8 cellular contexts compared by ENCODE assay signal in the genomic region with DNA sequence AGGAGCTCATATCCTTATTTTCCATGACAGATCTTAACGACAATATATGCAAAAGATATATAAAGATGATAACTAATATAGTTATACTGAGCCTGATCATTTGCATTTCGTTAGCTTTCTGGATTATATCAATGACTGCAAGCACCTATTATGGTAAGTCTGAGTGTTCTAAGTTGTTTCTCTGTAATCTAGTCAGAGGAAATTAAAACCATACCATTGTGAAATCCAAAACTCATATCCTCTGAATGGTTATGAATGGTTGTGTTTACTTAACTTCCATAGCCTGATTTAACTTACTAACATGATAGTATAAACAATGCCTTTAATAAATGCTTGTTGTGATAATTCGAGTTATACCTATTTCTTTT. TPM values are rescaled to one million over a fixed set of nuclear protein-coding genes. Genes with fewer than 3 reads are reported as not detected.
DNase-seq lines count a peak whose midpoint lies in the region; ATAC-seq and TF ChIP-seq lines count a peak whose summit lies in the region.

No MANE protein-coding gene starts in this region.

- DNase-seq in activated CD4-positive, alpha-beta T cell treated with anti-CD3 and anti-CD28 coated beads, Interleukin-2, amount 10 ng/mL, durations not matched to agents 7 days and 5 days = no peak
- no peak for DNase-seq in activated CD4-positive, alpha-beta T cell treated with anti-CD3 and anti-CD28 coated beads for 48 hours
- no peak for DNase-seq in iPS DF 6.9 (ENCODE audit: low read depth, low spot score)
- no peak for DNase-seq in NCI-H226

- peaks cover 39% of the 10 kb centered on the region for H3K4me1 Mint-ChIP-seq in activated CD4-positive, alpha-beta T cell treated with anti-CD3 and anti-CD28 coated beads, Interleukin-2, amount 10 ng/mL, durations not matched to agents 7 days and 5 days

- peak overlapping the region; percentile 75 for H3K4me3 ChIP-seq in WI38 (ENCODE audit: low read depth, low read length)
- peak overlapping the region; percentile 47; the same call in 1 of the 2 replicates for H3K4me3 ChIP-seq in iPS DF 6.9 (ENCODE audit: low read length)
- peak overlapping the region; percentile 83 to 88 for H3K4me3 ChIP-seq in stomach smooth muscle (ENCODE audit: low read length in 2 of 2)

- H3K4me3 Mint-ChIP-seq in activated CD4-positive, alpha-beta T cell treated with anti-CD3 and anti-CD28 coated beads, Interleukin-2, amount 10 ng/mL, durations not matched to agents 7 days and 5 days = peak overlapping the region; percentile 83

- H3K27me3 ChIP-seq in iPS DF 6.9 (ENCODE audit: control insufficient read depth, insufficient read depth, low read length) (no peaks in the 10 kb centered on the region), stomach smooth muscle (ENCODE audit: control insufficient read depth in 1 of 2, insufficient read depth in 2 of 2, low read length in 2 of 2) (no peaks in the 10 kb centered on the region)

- no CpG with 5 or more reads among the region's 3 CpGs for WGBS in iPS DF 6.9 (ENCODE audit: insufficient coverage, insufficient read length)

- H3K36me3 Mint-ChIP-seq in activated CD4-positive, alpha-beta T cell treated with anti-CD3 and anti-CD28 coated beads, Interleukin-2, amount 10 ng/mL, durations not matched to agents 7 days and 5 days (ENCODE audit: low read depth) = peaks cover 8% of the 10 kb centered on the region

- H3K27ac ChIP-seq in iPS DF 6.9 (ENCODE audit: low read length) (no peak overlapping the region), stomach smooth muscle (ENCODE audit: low read length) (peak overlapping the region; percentile 26)

- H3K36me3 ChIP-seq in iPS DF 6.9 (ENCODE audit: control insufficient read depth, insufficient read depth, low read length) = no peaks in the 10 kb centered on the region
- no peaks in the 10 kb centered on the region for H3K36me3 ChIP-seq in stomach smooth muscle (ENCODE audit: control insufficient read depth in 2 of 2, insufficient read depth in 2 of 2, low read length in 2 of 2)

- no peak for TF ChIP-seq CTCF in WI38 (IDR thresholded peaks at IDR 0.05; ENCODE audit: low read depth, low read length)

- H3K9me3 ChIP-seq in iPS DF 6.9 (ENCODE audit: control insufficient read depth, insufficient read depth, low read length) (no peaks in the 10 kb centered on the region), stomach smooth muscle (ENCODE audit: control insufficient read depth in 2 of 2, low read length in 2 of 2) (no peaks in the 10 kb centered on the region)

- peak overlapping the region; percentile 55 to 67 for H3K9ac ChIP-seq in stomach smooth muscle (ENCODE audit: low read length in 2 of 2)

- ATAC-seq in HG02970 (IDR thresholded peaks at IDR 0.05; ENCODE audit: low FRiP score, unreplicated experiment) (no peak), GM21786 (IDR thresholded peaks at IDR 0.05; ENCODE audit: unreplicated experiment) (no peak)

- CTCF ChIA-PET in activated CD4-positive, alpha-beta T cell treated with anti-CD3 and anti-CD28 coated beads, Interleukin-2, amount 10 ng/mL, durations not matched to agents 7 days and 5 days (lab: Charles Lee) = interaction anchor here (1.2 to 2.6 kb wide), 8 partner anchors 9 to 62 kb away, joined by 3 to 10 read pairs (median 6); a partner anchor contains a TSS

- H3K27ac Mint-ChIP-seq in activated CD4-positive, alpha-beta T cell treated with anti-CD3 and anti-CD28 coated beads, Interleukin-2, amount 10 ng/mL, durations not matched to agents 7 days and 5 days = peak overlapping the region; percentile 91

- POLR2A ChIA-PET in activated CD4-positive, alpha-beta T cell treated with anti-CD3 and anti-CD28 coated beads, Interleukin-2, amount 10 ng/mL, durations not matched to agents 7 days and 5 days (lab: Charles Lee) = interaction anchor here (1.2 kb wide), 1 partner anchor 23 kb away, joined by 8 read pairs; a partner anchor contains a TSS

- H3K4me1 ChIP-seq in iPS DF 6.9 (ENCODE audit: control insufficient read depth, insufficient read depth, low read length) (no peaks in the 10 kb centered on the region), stomach smooth muscle (ENCODE audit: control insufficient read depth, insufficient read depth, low read length) (no peaks in the 10 kb centered on the region)

- no peaks in the 10 kb centered on the region for H3K9me3 Mint-ChIP-seq in activated CD4-positive, alpha-beta T cell treated with anti-CD3 and anti-CD28 coated beads, Interleukin-2, amount 10 ng/mL, durations not matched to agents 7 days and 5 days

- no peaks in the 10 kb centered on the region for H3K27me3 Mint-ChIP-seq in activated CD4-positive, alpha-beta T cell treated with anti-CD3 and anti-CD28 coated beads, Interleukin-2, amount 10 ng/mL, durations not matched to agents 7 days and 5 days

RNA-seq across cellular contexts. Expression of a gene that starts 0.8 kb away (rescaled TPM):
- total RNA-seq in activated CD4-positive, alpha-beta T cell treated with anti-CD3 and anti-CD28 coated beads, Interleukin-2, amount 10 ng/mL, durations not matched to agents 7 days and 5 days = 10 to 100 TPM; 22.4 to 22.7 TPM

RNA-seq across cellular contexts. Expression of a gene that starts 22.5 kb away (rescaled TPM):
- total RNA-seq in activated CD4-positive, alpha-beta T cell treated with anti-CD3 and anti-CD28 coated beads, Interleukin-2, amount 10 ng/mL, durations not matched to agents 7 days and 5 days = 1 to 10 TPM; 6.1 to 7.1 TPM

RNA-seq across cellular contexts. Expression of a gene that starts 23.0 kb away (rescaled TPM):
- total RNA-seq in activated CD4-positive, alpha-beta T cell treated with anti-CD3 and anti-CD28 coated beads, Interleukin-2, amount 10 ng/mL, durations not matched to agents 7 days and 5 days = 10 to 100 TPM; 55.8 to 66.7 TPM
